In genomic region chr1:233254039-233254362, GRCh38 we compare ENCODE assay signal across 13 cellular contexts.
"Had no signal": no experiment of that assay in that cellular context is flagged by ENCODE, and none has a peak within 500 bp of the region (broad histone marks: within the 10 kb centered on the region; RNA-seq: fewer than 3 reads in every experiment).

No MANE protein-coding gene starts in this region.

- H3K27me3 Mint-ChIP-seq: activated CD4-positive, alpha-beta memory T cell treated with anti-CD3 and anti-CD28 coated beads, Interleukin-2, amount 10 ng/mL, durations not matched to agents 7 days and 5 days; activated CD4-positive, alpha-beta T cell treated with anti-CD3 and anti-CD28 coated beads for 36 hours; dendritic cell treated with granulocyte-macrophage colony-stimulating factor and Interleukin-4, amounts not matched to agents 40 ng/mL and 50 ng/mL, for 4 days; stimulated activated naive CD8-positive, alpha-beta T cell treated with anti-CD3 and anti-CD28 coated beads, Interleukin-15, amount 100 ng/mL, for 72 hours had no signal

- H3K27ac ChIP-seq: thoracic aorta had no signal

- H3K4me3 Mint-ChIP-seq: activated CD4-positive, alpha-beta memory T cell treated with anti-CD3 and anti-CD28 coated beads, Interleukin-2, amount 10 ng/mL, durations not matched to agents 7 days and 5 days; activated CD4-positive, alpha-beta T cell treated with anti-CD3 and anti-CD28 coated beads for 36 hours; dendritic cell treated with granulocyte-macrophage colony-stimulating factor and Interleukin-4, amounts not matched to agents 40 ng/mL and 50 ng/mL, for 4 days; neural crest cell; stimulated activated naive CD8-positive, alpha-beta T cell treated with anti-CD3 and anti-CD28 coated beads, Interleukin-15, amount 100 ng/mL, for 72 hours had no signal

- H3K27me3 ChIP-seq: pancreas had no signal

- H3K27ac Mint-ChIP-seq: activated CD4-positive, alpha-beta memory T cell treated with anti-CD3 and anti-CD28 coated beads, Interleukin-2, amount 10 ng/mL, durations not matched to agents 7 days and 5 days; activated CD4-positive, alpha-beta T cell treated with anti-CD3 and anti-CD28 coated beads for 36 hours; dendritic cell treated with granulocyte-macrophage colony-stimulating factor and Interleukin-4, amounts not matched to agents 40 ng/mL and 50 ng/mL, for 4 days had no signal

- ATAC-seq: activated CD4-positive, alpha-beta T cell treated with anti-CD3 and anti-CD28 coated beads for 36 hours; stimulated activated naive CD8-positive, alpha-beta T cell treated with anti-CD3 and anti-CD28 coated beads, Interleukin-15, amount 100 ng/mL, for 72 hours had no signal

- H3K9me3 Mint-ChIP-seq: activated CD4-positive, alpha-beta memory T cell treated with anti-CD3 and anti-CD28 coated beads, Interleukin-2, amount 10 ng/mL, durations not matched to agents 7 days and 5 days; dendritic cell treated with granulocyte-macrophage colony-stimulating factor and Interleukin-4, amounts not matched to agents 40 ng/mL and 50 ng/mL, for 4 days; neural crest cell; stimulated activated naive CD8-positive, alpha-beta T cell treated with anti-CD3 and anti-CD28 coated beads, Interleukin-15, amount 100 ng/mL, for 72 hours had no signal

- H3K4me3 ChIP-seq: lung, pancreas, thoracic aorta had no signal

- H3K9me3 ChIP-seq: pancreas, thoracic aorta had no signal

- DNase-seq: activated CD4-positive, alpha-beta memory T cell treated with anti-CD3 and anti-CD28 coated beads, Interleukin-2, amount 10 ng/mL, durations not matched to agents 7 days and 5 days; activated CD4-positive, alpha-beta T cell treated with anti-CD3 and anti-CD28 coated beads for 36 hours; central memory CD4-positive, alpha-beta T cell; hypothalamus; pancreas; stimulated activated CD4-positive, alpha-beta T cell treated with anti-CD3 and anti-CD28 coated beads, Interleukin-15, amount 100 ng/mL, for 24 hours; stimulated activated CD4-positive, alpha-beta T cell treated with anti-CD3 and anti-CD28 coated beads, Interleukin-4, amount 100 ng/mL, for 24 hours; stimulated activated naive CD8-positive, alpha-beta T cell treated with anti-CD3 and anti-CD28 coated beads, Interleukin-15, amount 100 ng/mL, for 72 hours; T1000 had no signal

- H3K4me1 Mint-ChIP-seq: activated CD4-positive, alpha-beta T cell treated with anti-CD3 and anti-CD28 coated beads for 36 hours; stimulated activated naive CD8-positive, alpha-beta T cell treated with anti-CD3 and anti-CD28 coated beads, Interleukin-15, amount 100 ng/mL, for 72 hours had no signal
